1 cellular context compared by ENCODE assay signal in the genomic region with DNA sequence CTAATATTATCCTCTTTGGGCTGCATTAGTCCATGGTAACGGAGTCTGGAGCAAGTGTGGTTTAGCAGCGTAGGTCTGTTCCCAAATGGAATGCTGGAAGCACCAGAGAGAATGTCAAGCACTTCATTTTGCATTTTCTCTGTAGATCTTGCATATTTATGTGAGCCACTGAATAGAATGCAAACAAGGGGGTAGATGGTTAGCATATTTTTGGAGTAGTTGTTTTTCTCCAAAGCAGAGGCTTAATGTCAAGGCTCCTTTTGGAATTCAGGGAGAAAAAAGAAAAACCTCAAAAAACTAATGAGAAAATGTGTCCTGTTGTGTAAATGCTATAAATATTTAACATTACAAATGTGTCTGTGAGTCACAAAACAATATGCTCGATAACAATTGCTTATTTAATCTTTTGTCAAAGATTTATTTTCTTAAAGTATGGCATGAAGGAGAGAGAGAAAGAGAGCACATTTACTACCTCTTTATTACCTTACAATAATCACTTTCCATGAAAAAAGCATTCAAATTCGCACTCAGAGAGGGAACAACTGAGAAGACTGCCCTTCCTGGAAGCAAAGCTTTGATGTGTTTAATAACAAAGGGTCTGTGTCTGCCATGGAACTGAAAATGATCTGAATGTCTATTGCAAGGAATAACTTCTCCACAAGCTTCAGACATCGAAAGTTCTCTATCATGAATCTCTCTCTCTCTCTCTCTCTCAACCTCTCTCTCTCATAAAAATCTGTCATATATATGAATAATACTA.
TF ChIP-seq lines count a peak whose summit lies in the region.

No MANE protein-coding gene starts in this region.

TF ChIP-seq in GM23338, 12 proteins besides CTCF, POLR2A, EP300 and RAD21 (continued from another document):
- TF ChIP-seq, protein P1, sequence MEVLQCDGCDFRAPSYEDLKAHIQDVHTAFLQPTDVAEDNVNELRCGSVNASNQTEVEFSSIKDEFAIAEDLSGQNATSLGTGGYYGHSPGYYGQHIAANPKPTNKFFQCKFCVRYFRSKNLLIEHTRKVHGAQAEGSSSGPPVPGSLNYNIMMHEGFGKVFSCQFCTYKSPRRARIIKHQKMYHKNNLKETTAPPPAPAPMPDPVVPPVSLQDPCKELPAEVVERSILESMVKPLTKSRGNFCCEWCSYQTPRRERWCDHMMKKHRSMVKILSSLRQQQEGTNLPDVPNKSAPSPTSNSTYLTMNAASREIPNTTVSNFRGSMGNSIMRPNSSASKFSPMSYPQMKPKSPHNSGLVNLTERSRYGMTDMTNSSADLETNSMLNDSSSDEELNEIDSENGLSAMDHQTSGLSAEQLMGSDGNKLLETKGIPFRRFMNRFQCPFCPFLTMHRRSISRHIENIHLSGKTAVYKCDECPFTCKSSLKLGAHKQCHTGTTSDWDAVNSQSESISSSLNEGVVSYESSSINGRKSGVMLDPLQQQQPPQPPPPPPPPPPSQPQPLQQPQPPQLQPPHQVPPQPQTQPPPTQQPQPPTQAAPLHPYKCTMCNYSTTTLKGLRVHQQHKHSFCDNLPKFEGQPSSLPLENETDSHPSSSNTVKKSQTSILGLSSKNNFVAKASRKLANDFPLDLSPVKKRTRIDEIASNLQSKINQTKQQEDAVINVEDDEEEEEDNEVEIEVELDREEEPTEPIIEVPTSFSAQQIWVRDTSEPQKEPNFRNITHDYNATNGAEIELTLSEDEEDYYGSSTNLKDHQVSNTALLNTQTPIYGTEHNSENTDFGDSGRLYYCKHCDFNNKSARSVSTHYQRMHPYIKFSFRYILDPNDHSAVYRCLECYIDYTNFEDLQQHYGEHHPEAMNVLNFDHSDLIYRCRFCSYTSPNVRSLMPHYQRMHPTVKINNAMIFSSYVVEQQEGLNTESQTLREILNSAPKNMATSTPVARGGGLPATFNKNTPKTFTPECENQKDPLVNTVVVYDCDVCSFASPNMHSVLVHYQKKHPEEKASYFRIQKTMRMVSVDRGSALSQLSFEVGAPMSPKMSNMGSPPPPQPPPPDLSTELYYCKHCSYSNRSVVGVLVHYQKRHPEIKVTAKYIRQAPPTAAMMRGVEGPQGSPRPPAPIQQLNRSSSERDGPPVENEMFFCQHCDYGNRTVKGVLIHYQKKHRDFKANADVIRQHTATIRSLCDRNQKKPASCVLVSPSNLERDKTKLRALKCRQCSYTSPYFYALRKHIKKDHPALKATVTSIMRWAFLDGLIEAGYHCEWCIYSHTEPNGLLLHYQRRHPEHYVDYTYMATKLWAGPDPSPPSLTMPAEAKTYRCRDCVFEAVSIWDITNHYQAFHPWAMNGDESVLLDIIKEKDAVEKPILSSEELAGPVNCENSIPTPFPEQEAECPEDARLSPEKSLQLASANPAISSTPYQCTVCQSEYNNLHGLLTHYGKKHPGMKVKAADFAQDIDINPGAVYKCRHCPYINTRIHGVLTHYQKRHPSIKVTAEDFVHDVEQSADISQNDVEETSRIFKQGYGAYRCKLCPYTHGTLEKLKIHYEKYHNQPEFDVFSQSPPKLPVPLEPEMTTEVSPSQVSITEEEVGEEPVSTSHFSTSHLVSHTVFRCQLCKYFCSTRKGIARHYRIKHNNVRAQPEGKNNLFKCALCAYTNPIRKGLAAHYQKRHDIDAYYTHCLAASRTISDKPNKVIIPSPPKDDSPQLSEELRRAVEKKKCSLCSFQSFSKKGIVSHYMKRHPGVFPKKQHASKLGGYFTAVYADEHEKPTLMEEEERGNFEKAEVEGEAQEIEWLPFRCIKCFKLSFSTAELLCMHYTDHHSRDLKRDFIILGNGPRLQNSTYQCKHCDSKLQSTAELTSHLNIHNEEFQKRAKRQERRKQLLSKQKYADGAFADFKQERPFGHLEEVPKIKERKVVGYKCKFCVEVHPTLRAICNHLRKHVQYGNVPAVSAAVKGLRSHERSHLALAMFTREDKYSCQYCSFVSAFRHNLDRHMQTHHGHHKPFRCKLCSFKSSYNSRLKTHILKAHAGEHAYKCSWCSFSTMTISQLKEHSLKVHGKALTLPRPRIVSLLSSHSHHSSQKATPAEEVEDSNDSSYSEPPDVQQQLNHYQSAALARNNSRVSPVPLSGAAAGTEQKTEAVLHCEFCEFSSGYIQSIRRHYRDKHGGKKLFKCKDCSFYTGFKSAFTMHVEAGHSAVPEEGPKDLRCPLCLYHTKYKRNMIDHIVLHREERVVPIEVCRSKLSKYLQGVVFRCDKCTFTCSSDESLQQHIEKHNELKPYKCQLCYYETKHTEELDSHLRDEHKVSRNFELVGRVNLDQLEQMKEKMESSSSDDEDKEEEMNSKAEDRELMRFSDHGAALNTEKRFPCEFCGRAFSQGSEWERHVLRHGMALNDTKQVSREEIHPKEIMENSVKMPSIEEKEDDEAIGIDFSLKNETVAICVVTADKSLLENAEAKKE (CRISPR knock-in tag; IDR thresholded peaks at IDR 0.05) = peak; percentile 88
